In genomic region chr5:36726767-36727166, GRCh38 we compare ENCODE assay signal across 29 cellular contexts.
"Had no signal": no experiment of that assay in that cellular context is flagged by ENCODE, and none has a peak within 500 bp of the region (broad histone marks: within the 10 kb centered on the region; RNA-seq: fewer than 3 reads in every experiment).

No MANE protein-coding gene starts in this region.

- ATAC-seq: stimulated activated effector memory CD8-positive, alpha-beta T cell treated with anti-CD3 and anti-CD28 coated beads, Interleukin-12 subunit alpha, Interleukin-12 subunit beta, amount 100 ng/mL, for 72 hours; stimulated activated memory B cell treated with anti-CD40 and anti-IgM and Interleukin-4, amounts not matched to agents 10 μg/mL and 1 μg/mL and 100 μg/mL, for 72 hours; stimulated activated naive B cell treated with anti-CD40 and anti-IgM and Interleukin-4, amounts not matched to agents 10 μg/mL and 1 μg/mL and 100 μg/mL, for 72 hours; stimulated activated naive CD8-positive, alpha-beta T cell treated with anti-CD3 and anti-CD28 coated beads, Interleukin-15, amount 100 ng/mL, for 72 hours; stimulated activated naive CD8-positive, alpha-beta T cell treated with anti-CD3 and anti-CD28 coated beads, Interleukin-15, Interleukin-2, amounts not matched to agents 100 U/mL and 50 U/mL, for 24 hours; upper lobe of right lung had no signal

- H3K4me3 Mint-ChIP-seq: stimulated activated effector memory CD8-positive, alpha-beta T cell treated with anti-CD3 and anti-CD28 coated beads, Interleukin-12 subunit alpha, Interleukin-12 subunit beta, amount 100 ng/mL, for 72 hours; stimulated activated memory B cell treated with anti-CD40 and anti-IgM and Interleukin-4, amounts not matched to agents 10 μg/mL and 1 μg/mL and 100 μg/mL, for 72 hours; stimulated activated naive B cell treated with anti-CD40 and anti-IgM and Interleukin-4, amounts not matched to agents 10 μg/mL and 1 μg/mL and 100 μg/mL, for 72 hours; stimulated activated naive CD8-positive, alpha-beta T cell treated with anti-CD3 and anti-CD28 coated beads, Interleukin-15, amount 100 ng/mL, for 72 hours; stimulated activated naive CD8-positive, alpha-beta T cell treated with anti-CD3 and anti-CD28 coated beads, Interleukin-15, Interleukin-2, amounts not matched to agents 100 ng/mL and 50 ng/mL, for 24 hours; type B pancreatic cell had no signal

- H3K4me1 ChIP-seq: testis, thyroid gland, tibial artery, tibial nerve, transverse colon, upper lobe of right lung, uterus, vagina had no signal

- DNase-seq: stimulated activated CD4-positive, alpha-beta T cell treated with anti-CD3 and anti-CD28 coated beads, Interleukin-2, amount 100 ng/mL, for 48 hours; stimulated activated CD4-positive, alpha-beta T cell treated with anti-CD3 and anti-CD28 coated beads, Interleukin-4, amount 100 ng/mL, for 1 hour; stimulated activated CD4-positive, alpha-beta T cell treated with anti-CD3 and anti-CD28 coated beads, Interleukin-4, amount 100 ng/mL, for 24 hours; stimulated activated CD4-positive, alpha-beta T cell treated with anti-CD3 and anti-CD28 coated beads, Interleukin-4, amount 100 ng/mL, for 4 hours; stimulated activated CD8-positive, alpha-beta memory T cell treated with anti-CD3 and anti-CD28 coated beads, Interleukin-4, amount 100 ng/mL, for 48 hours; stimulated activated naive B cell treated with anti-CD40 and anti-IgM and Interleukin-4, amounts not matched to agents 10 μg/mL and 1 μg/mL and 100 μg/mL, for 72 hours; stimulated activated naive CD4-positive, alpha-beta T cell; stimulated activated naive CD4-positive, alpha-beta T cell treated with Interleukin-2 at 50 U/mL for 16 hours; stimulated activated naive CD8-positive, alpha-beta T cell treated with anti-CD3 and anti-CD28 coated beads, Interleukin-15, amount 100 ng/mL, for 72 hours; stimulated activated naive CD8-positive, alpha-beta T cell treated with anti-CD3 and anti-CD28 coated beads, Interleukin-15, Interleukin-2, amounts not matched to agents 100 U/mL and 50 U/mL, for 24 hours; stomach; substantia nigra; testis; thyroid gland; tibial artery; transverse colon; trophoblast cell; upper lobe of left lung; upper lobe of right lung; uterus had no signal

- H3K9me3 ChIP-seq: stomach, suprapubic skin, testis, thoracic aorta, thyroid gland, tibial artery, tibial nerve, transverse colon, upper lobe of left lung, upper lobe of right lung, uterus, vagina had no signal

- H3K36me3 ChIP-seq: stomach, suprapubic skin, thoracic aorta, thyroid gland, tibial artery, tibial nerve, transverse colon, upper lobe of left lung, upper lobe of right lung, uterus, vagina had no signal

- H3K4me3 ChIP-seq: stomach, suprapubic skin, testis, thoracic aorta, thyroid gland, tibial artery, tibial nerve, transverse colon, upper lobe of left lung, upper lobe of right lung, uterus, vagina had no signal

- H3K27me3 ChIP-seq: stomach, suprapubic skin, testis, thyroid gland, tibial nerve, transverse colon, upper lobe of left lung, upper lobe of right lung, uterus, vagina had no signal

- H3K36me3 Mint-ChIP-seq: stimulated activated effector memory CD8-positive, alpha-beta T cell treated with anti-CD3 and anti-CD28 coated beads, Interleukin-12 subunit alpha, Interleukin-12 subunit beta, amount 100 ng/mL, for 72 hours; stimulated activated memory B cell treated with anti-CD40 and anti-IgM and Interleukin-4, amounts not matched to agents 10 μg/mL and 1 μg/mL and 100 μg/mL, for 72 hours; type B pancreatic cell had no signal

- H3K27ac ChIP-seq: stomach, suprapubic skin, testis, thoracic aorta, thyroid gland, tibial artery, tibial nerve, transverse colon, upper lobe of left lung, upper lobe of right lung, uterus, vagina had no signal

- FAIRE-seq: urothelium cell line had no signal

- H3K27me3 Mint-ChIP-seq: stimulated activated memory B cell treated with anti-CD40 and anti-IgM and Interleukin-4, amounts not matched to agents 10 μg/mL and 1 μg/mL and 100 μg/mL, for 72 hours; stimulated activated naive B cell treated with anti-CD40 and anti-IgM and Interleukin-4, amounts not matched to agents 10 μg/mL and 1 μg/mL and 100 μg/mL, for 72 hours; stimulated activated naive CD8-positive, alpha-beta T cell treated with anti-CD3 and anti-CD28 coated beads, Interleukin-15, amount 100 ng/mL, for 72 hours; stimulated activated naive CD8-positive, alpha-beta T cell treated with anti-CD3 and anti-CD28 coated beads, Interleukin-15, Interleukin-2, amounts not matched to agents 100 ng/mL and 50 ng/mL, for 24 hours had no signal

- H3K9me3 Mint-ChIP-seq: stimulated activated effector memory CD8-positive, alpha-beta T cell treated with anti-CD3 and anti-CD28 coated beads, Interleukin-12 subunit alpha, Interleukin-12 subunit beta, amount 100 ng/mL, for 72 hours; stimulated activated memory B cell treated with anti-CD40 and anti-IgM and Interleukin-4, amounts not matched to agents 10 μg/mL and 1 μg/mL and 100 μg/mL, for 72 hours; stimulated activated naive CD8-positive, alpha-beta T cell treated with anti-CD3 and anti-CD28 coated beads, Interleukin-15, amount 100 ng/mL, for 72 hours; stimulated activated naive CD8-positive, alpha-beta T cell treated with anti-CD3 and anti-CD28 coated beads, Interleukin-15, Interleukin-2, amounts not matched to agents 100 ng/mL and 50 ng/mL, for 24 hours; type B pancreatic cell had no signal

- H3K27ac Mint-ChIP-seq: stimulated activated effector memory CD8-positive, alpha-beta T cell treated with anti-CD3 and anti-CD28 coated beads, Interleukin-12 subunit alpha, Interleukin-12 subunit beta, amount 100 ng/mL, for 72 hours; stimulated activated memory B cell treated with anti-CD40 and anti-IgM and Interleukin-4, amounts not matched to agents 10 μg/mL and 1 μg/mL and 100 μg/mL, for 72 hours; stimulated activated naive B cell treated with anti-CD40 and anti-IgM and Interleukin-4, amounts not matched to agents 10 μg/mL and 1 μg/mL and 100 μg/mL, for 72 hours; stimulated activated naive CD8-positive, alpha-beta T cell treated with anti-CD3 and anti-CD28 coated beads, Interleukin-15, amount 100 ng/mL, for 72 hours; stimulated activated naive CD8-positive, alpha-beta T cell treated with anti-CD3 and anti-CD28 coated beads, Interleukin-15, Interleukin-2, amounts not matched to agents 100 ng/mL and 50 ng/mL, for 24 hours; type B pancreatic cell had no signal
